ENCODE assay signal across 19 cellular contexts in genomic region chr2:52794611-52795010, GRCh38.
"Had no signal": no experiment of that assay in that cellular context is flagged by ENCODE, and none has a peak within 500 bp of the region (broad histone marks: within the 10 kb centered on the region; RNA-seq: fewer than 3 reads in every experiment).

No MANE protein-coding gene starts in this region.

- ATAC-seq: HepG2, K562, SK-N-SH treated with all-trans-retinoic acid at 6 μM for 48 hours had no signal

- H3K27ac ChIP-seq: KMS-11, SJCRH30 had no signal

- H3K36me3 ChIP-seq: SJCRH30 had no signal

- H3K9me3 ChIP-seq: SJCRH30 had no signal

- H3K27me3 ChIP-seq: SJCRH30 had no signal

- H3K4me1 ChIP-seq: SJCRH30 had no signal

- H3K4me3 ChIP-seq: K562, SJCRH30 had no signal

- DNase-seq: Kasumi-1, MM.1S, NCI-H1092 treated with DMSO at 0.1 percent for 48 hours, NCI-H1436, NCI-H187, NCI-H2029, NCI-H2081 treated with DMSO at 0.1 percent for 48 hours, NCI-H2171, NCI-H226, NCI-H510A treated with DMSO at 0.1 percent for 48 hours, NCI-H69, NCI-H774, RPMI8226, SHP77 treated with DMSO at 0.1 percent for 48 hours, SJCRH30 had no signal
